In the genomic region with DNA sequence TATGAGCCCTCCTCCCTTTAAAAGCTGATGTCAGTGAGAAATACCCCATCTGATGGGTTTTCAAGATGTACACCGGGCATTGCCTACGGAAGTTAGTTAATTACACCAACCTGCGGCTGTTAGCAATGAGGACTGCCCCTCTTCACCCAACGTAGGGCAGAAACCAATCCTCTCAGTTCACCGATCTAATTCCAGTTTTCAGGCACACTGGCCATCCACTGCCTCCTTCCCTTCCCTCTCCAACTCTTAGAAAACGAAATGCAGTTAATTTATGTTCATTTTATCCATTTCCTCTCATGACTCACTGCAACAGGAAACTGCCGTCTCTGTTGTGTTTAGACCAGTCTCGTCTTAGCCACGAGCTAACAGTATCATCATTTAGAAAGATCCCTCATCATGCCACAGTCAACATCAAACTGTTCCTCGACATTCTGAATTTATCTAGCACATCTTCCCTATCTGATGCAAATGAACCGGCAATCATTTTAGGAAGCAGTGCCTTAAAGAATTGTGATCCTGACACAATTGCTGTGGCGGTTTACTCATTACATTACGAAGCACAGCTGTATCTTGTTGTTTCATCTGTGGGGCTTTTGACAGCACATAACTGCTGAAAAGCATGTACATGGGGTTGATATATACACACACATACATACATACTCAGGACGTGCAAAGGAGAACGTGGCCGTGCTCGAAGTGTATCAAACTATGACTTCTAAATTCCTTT, we compare ENCODE assay signal across 1 cellular context.
TF ChIP-seq lines count a peak whose summit lies in the region.

No MANE protein-coding gene starts in this region.

TF ChIP-seq in endothelial cell of umbilical vein, 7 proteins besides CTCF, POLR2A, EP300 and RAD21 (continued from another document):
- TF ChIP-seq GATA2 (IDR thresholded peaks at IDR 0.05; ENCODE audit: insufficient read depth, insufficient read length, low read depth, low read length), result peak; percentile 75
TF ChIP-seq in endothelial cell of umbilical vein: peak in this region for 4.
